19 cellular contexts compared by ENCODE assay signal in the genomic region with DNA sequence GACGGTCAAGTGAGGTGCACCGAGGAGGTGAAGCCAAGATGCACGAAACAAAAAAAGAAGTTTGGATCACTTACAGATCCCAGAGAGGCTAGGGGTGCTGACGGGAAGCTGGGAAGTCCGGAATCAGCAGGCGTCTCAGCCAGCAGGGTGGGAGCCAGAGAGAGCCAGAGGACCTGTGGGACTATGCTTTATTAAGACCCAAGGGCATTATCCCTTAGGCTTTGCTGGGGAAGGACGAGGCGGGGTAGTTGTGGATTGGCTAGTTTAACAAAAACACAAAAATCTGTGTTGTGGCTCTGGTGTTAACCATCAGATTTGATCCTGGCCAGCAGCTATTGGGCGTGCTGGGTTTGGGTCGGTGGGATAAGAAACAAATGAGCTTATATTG.
DNase-seq lines count a peak whose midpoint lies in the region; ATAC-seq and TF ChIP-seq lines count a peak whose summit lies in the region.
"Had no signal": no experiment of that assay in that cellular context is flagged by ENCODE, and none has a peak within 500 bp of the region (broad histone marks: within the 10 kb centered on the region; RNA-seq: fewer than 3 reads in every experiment).

No MANE protein-coding gene starts in this region.

- no peak overlapping the region for H2BK12ac ChIP-seq in H9 (ENCODE audit: insufficient read length, low read depth, low read length)

- no peak overlapping the region for H4K5ac ChIP-seq in H9 (ENCODE audit: insufficient read length, low read depth, low read length)

- no peak overlapping the region for H3K27ac ChIP-seq in H9 (ENCODE audit: insufficient read length, low read depth, low read length)
- H3K27ac ChIP-seq in SK-N-SH (ENCODE audit: low read depth in 2 of 2, low read length in 1 of 2) = peak overlapping the region; percentile 57 to 99
- H3K27ac ChIP-seq in left ventricle myocardium inferior (replicated peaks) = peak overlapping the region; percentile 71
- peak overlapping the region in 3 of 4 donors; percentile 4 to 39 (median 37) for H3K27ac ChIP-seq in gastrocnemius medialis
- no peak overlapping the region for H3K27ac ChIP-seq in RWPE1
- H3K27ac ChIP-seq: adrenal gland, foreskin keratinocyte, Peyer's patch, VCaP had no signal

- no peaks in the 10 kb centered on the region for H3K36me3 ChIP-seq in SK-N-SH (replicated peaks in 1 of 2; ENCODE audit: control insufficient read depth in 1 of 2, insufficient read depth in 2 of 2, low read length in 1 of 2)
- no peaks in the 10 kb centered on the region for H3K36me3 ChIP-seq in left ventricle myocardium inferior
- no peaks in the 10 kb centered on the region for H3K36me3 ChIP-seq in gastrocnemius medialis
- H3K36me3 ChIP-seq: adrenal gland, Peyer's patch had no signal

- H3F3A ChIP-seq in SK-N-SH (replicated peaks; ENCODE audit: insufficient read depth) = peaks cover 32% of the 10 kb centered on the region

- TF ChIP-seq RAD21 in SK-N-SH (IDR thresholded peaks at IDR 0.05; ENCODE audit: low read length) = no peak

- no peak overlapping the region for H2BK120ac ChIP-seq in H9 (ENCODE audit: low read depth, low read length, poor library complexity, severe bottlenecking)

- H3K23me2 ChIP-seq in H9 (ENCODE audit: insufficient read length, low read depth, low read length, poor library complexity, severe bottlenecking) = no peaks in the 10 kb centered on the region

- no peak overlapping the region for H4K91ac ChIP-seq in H9 (ENCODE audit: insufficient read length, low read depth, low read length)

- peaks cover 7% of the 10 kb centered on the region for H3K9me3 ChIP-seq in H9 (ENCODE audit: control insufficient read depth, low read depth, low read length)
- no peaks in the 10 kb centered on the region for H3K9me3 ChIP-seq in SK-N-SH
- peaks cover 3% of the 10 kb centered on the region for H3K9me3 ChIP-seq in left ventricle myocardium inferior (replicated peaks)
- H3K9me3 ChIP-seq in gastrocnemius medialis = no peaks in the 10 kb centered on the region
- H3K9me3 ChIP-seq: adrenal gland, Peyer's patch had no signal

- H3K23ac ChIP-seq in H9 (ENCODE audit: insufficient read length, low read depth, low read length) = no peak overlapping the region

- H3K18ac ChIP-seq in H9 (ENCODE audit: insufficient read length, low read depth, low read length) = no peak overlapping the region

- H3K79me1 ChIP-seq in H9 (ENCODE audit: insufficient read depth, low read depth, low read length, poor library complexity, severe bottlenecking) = no peaks in the 10 kb centered on the region

- no peak overlapping the region for H3K14ac ChIP-seq in H9 (ENCODE audit: insufficient read depth, low read length)

- H3K4me3 ChIP-seq in SK-N-SH (ENCODE audit: low read depth in 2 of 2, low read length in 1 of 2) (peak overlapping the region in 1 of 2 experiments; percentile 39; a peak in 2 of 4 replicates), left ventricle myocardium inferior (peak overlapping the region; percentile 42), gastrocnemius medialis (peak overlapping the region; percentile 0 to 48 (median 24))
- H3K4me3 ChIP-seq: adrenal gland, Peyer's patch had no signal

- no peak overlapping the region for H2AK5ac ChIP-seq in H9 (ENCODE audit: insufficient read length, low read length)

- H3K27me3 ChIP-seq in H9 (ENCODE audit: insufficient read depth, low read length) (no peaks in the 10 kb centered on the region), SK-N-SH (ENCODE audit: insufficient read depth) (no peaks in the 10 kb centered on the region), left ventricle myocardium inferior (ENCODE audit: low read depth) (no peaks in the 10 kb centered on the region), gastrocnemius medialis (no peaks in the 10 kb centered on the region)
- H3K27me3 ChIP-seq: adrenal gland, foreskin keratinocyte, Peyer's patch had no signal

- H3K4me1 Mint-ChIP-seq in H9 = peaks cover 14% of the 10 kb centered on the region in 2 experiments
- H3K4me1 Mint-ChIP-seq: activated T-helper 17 cell treated with anti-CD3 and anti-CD28 coated beads, Interleukin-2, amount 50 U/mL, for 72 hours; central memory CD8-positive, alpha-beta T cell had no signal

- no peak overlapping the region for H2BK15ac ChIP-seq in H9 (ENCODE audit: low read depth, low read length)

- no peak overlapping the region for H4K8ac ChIP-seq in H9 (replicated peaks; ENCODE audit: insufficient read length, low read depth, low read length)

- TF ChIP-seq POLR2A in gastrocnemius medialis (IDR thresholded peaks at IDR 0.05) = no peak

- intact Hi-C loops in left ventricle myocardium inferior (cut with micrococcal nuclease) = no loop called here
- intact Hi-C loops in gastrocnemius medialis (cut with DNase I; ENCODE audit: low total_unique reads) = loop anchor here (5.0 kb wide), 1 partner anchor 51 kb away; no protein-coding TSS in a partner anchor

- H3K36me3 Mint-ChIP-seq in H9 (ENCODE audit: insufficient read depth in 1 of 3, low read depth in 3 of 3) = peaks cover 0 to 4% (median 3%) of the 10 kb centered on the region in 3 experiments; a peak in 3 of 7 replicates
- H3K36me3 Mint-ChIP-seq: natural killer cell treated with Interleukin-12 subunit alpha and Interleukin-12 subunit beta and Interleukin-15 and Interleukin-18, amount 100 ng/mL, for 72 hours had no signal

- H3T11ph ChIP-seq in H9 (ENCODE audit: low read length) = no peak overlapping the region

- H2BK5ac ChIP-seq in H9 (ENCODE audit: insufficient read length, low read length) = no peak overlapping the region

- H3K4me2 ChIP-seq in H9 (ENCODE audit: insufficient read depth, insufficient read length, low read length) (no peak overlapping the region), SK-N-SH (peak overlapping the region; percentile 61; the same call in 1 of the 2 replicates)

- no peak overlapping the region for H3K4ac ChIP-seq in H9 (ENCODE audit: low read depth, low read length)

- TF ChIP-seq CTCF in H9 (conservative IDR thresholded peaks at IDR 0.05) (no peak), SK-N-SH (IDR thresholded peaks at IDR 0.05) (no peak), left ventricle myocardium inferior (IDR thresholded peaks at IDR 0.05; ENCODE audit: borderline replicate concordance) (no peak), gastrocnemius medialis (IDR thresholded peaks at IDR 0.05 in 4 of 5, conservative IDR thresholded peaks at IDR 0.05 in 1 of 5) (no peak), RWPE1 (conservative IDR thresholded peaks at IDR 0.05; ENCODE audit: low read depth) (no peak)

- in situ Hi-C loops in gastrocnemius medialis (cut with MboI; ENCODE audit: low sequenced_read_pairs in 4 of 4) = no loop called here

- no CpG with 5 or more reads among the region's 10 CpGs for WGBS in H9 (ENCODE audit: extremely low coverage, insufficient read length, low lambda C conversion rate)
- WGBS in SK-N-SH (ENCODE audit: low lambda C conversion rate) = 47% methylated on average over 10 of the region's 10 CpGs

- H3K79me2 ChIP-seq in H9 (ENCODE audit: insufficient read depth, low read length) = no peaks in the 10 kb centered on the region
- H3K79me2 ChIP-seq in SK-N-SH (ENCODE audit: insufficient read depth) = no peaks in the 10 kb centered on the region

- peak; percentile 34 to 40 for ATAC-seq in gastrocnemius medialis
- no peak for ATAC-seq in HG02973 (IDR thresholded peaks at IDR 0.05; ENCODE audit: unreplicated experiment)
- ATAC-seq: activated T-helper 17 cell treated with anti-CD3 and anti-CD28 coated beads, Interleukin-2, amount 50 U/mL, for 72 hours; foreskin keratinocyte had no signal

- no peaks in the 10 kb centered on the region for H3K27me3 Mint-ChIP-seq in H9 (ENCODE audit: low read depth)

- H3K56ac ChIP-seq in H9 (ENCODE audit: insufficient read length, low read depth, low read length) = no peak overlapping the region

- peak in 1 of 2 experiments; percentile 74; a peak in 2 of 4 replicates for TF ChIP-seq EP300 in SK-N-SH (IDR thresholded peaks at IDR 0.05; ENCODE audit: borderline replicate concordance in 1 of 2, low read depth in 1 of 2, low read length in 1 of 2)

- CTCF ChIA-PET in SK-N-SH (lab: Yijun Ruan, JAX) (interaction anchor here (0.5 to 4.0 kb wide), 14 partner anchors 12 to 1173 kb away, joined by 3 to 30 read pairs (median 5); no protein-coding TSS in a partner anchor), RWPE1 (lab: Yijun Ruan, JAX) (interaction anchor here (0.9 to 1.4 kb wide), 2 partner anchors 19 to 56 kb away, joined by 3 to 4 read pairs; no protein-coding TSS in a partner anchor)

- no peak overlapping the region for H3K9ac ChIP-seq in H9 (ENCODE audit: extremely low read depth, insufficient read length, low read length)
- peak overlapping the region; percentile 21; the same call in 1 of the 2 replicates for H3K9ac ChIP-seq in SK-N-SH

- H3K27ac Mint-ChIP-seq in H9 = peak overlapping the region; percentile 31 to 78 (median 68); a peak in 4 of 7 replicates
- H3K27ac Mint-ChIP-seq: activated T-helper 17 cell treated with anti-CD3 and anti-CD28 coated beads, Interleukin-2, amount 50 U/mL, for 72 hours; natural killer cell treated with Interleukin-12 subunit alpha and Interleukin-12 subunit beta and Interleukin-15 and Interleukin-18, amount 100 ng/mL, for 72 hours had no signal

- H2BK20ac ChIP-seq in H9 (ENCODE audit: low read depth, low read length, poor library complexity, severe bottlenecking) = no peak overlapping the region

- H2AFZ ChIP-seq in H9 (ENCODE audit: low read length) (no peak overlapping the region), SK-N-SH (ENCODE audit: low read depth) (peak overlapping the region; percentile 98)

- H3K9me2 ChIP-seq in SK-N-SH = no peaks in the 10 kb centered on the region

- POLR2A ChIA-PET in SK-N-SH (lab: Yijun Ruan, JAX) (interaction anchor here (0.6 to 1.9 kb wide), 7 partner anchors 9 to 279 kb away, joined by 3 to 8 read pairs (median 5); no protein-coding TSS in a partner anchor), RWPE1 (lab: Yijun Ruan, JAX; ENCODE audit: low non-redundant PET) (no interaction called here)

- no peaks in the 10 kb centered on the region for H4K20me1 ChIP-seq in H9 (ENCODE audit: control insufficient read depth, insufficient read depth, insufficient read length)
- H4K20me1 ChIP-seq in SK-N-SH (ENCODE audit: insufficient read depth) = no peaks in the 10 kb centered on the region

- DNase-seq in H9 = no peak
- peak; percentile 24 for DNase-seq in SK-N-SH
- no peak for DNase-seq in left ventricle myocardium inferior
- DNase-seq in gastrocnemius medialis = no peak
- DNase-seq in RWPE1 (ENCODE audit: low spot score) = no peak
- no peak for DNase-seq in cerebellar cortex (ENCODE audit: low spot score)
- no peak for DNase-seq in NCI-H2081 (lab: John Stamatoyannopoulos, UW)
- DNase-seq: adrenal gland, foreskin keratinocyte, GOT3, mammary epithelial cell, NCI-H526 treated with DMSO at 0.1 percent for 48 hours, Peyer's patch, T-helper 1 cell had no signal

- H3K4me1 ChIP-seq in H9 (ENCODE audit: insufficient read depth, low read length) (no peaks in the 10 kb centered on the region; the same call in 1 of the 2 replicates), SK-N-SH (ENCODE audit: control insufficient read depth in 1 of 2, insufficient read depth in 2 of 2, low read depth in 1 of 2, low read length in 1 of 2) (peaks cover 30 to 43% of the 10 kb centered on the region in 2 experiments), left ventricle myocardium inferior (peaks cover 23% of the 10 kb centered on the region), gastrocnemius medialis (peaks cover 16% of the 10 kb centered on the region in 2 donors)
- H3K4me1 ChIP-seq: Peyer's patch had no signal

- no peak overlapping the region for H3K4me3 Mint-ChIP-seq in H9
- H3K4me3 Mint-ChIP-seq: activated T-helper 17 cell treated with anti-CD3 and anti-CD28 coated beads, Interleukin-2, amount 50 U/mL, for 72 hours; central memory CD8-positive, alpha-beta T cell; natural killer cell treated with Interleukin-12 subunit alpha and Interleukin-12 subunit beta and Interleukin-15 and Interleukin-18, amount 100 ng/mL, for 72 hours had no signal

- peaks cover 9% of the 10 kb centered on the region in 2 experiments for H3K9me3 Mint-ChIP-seq in H9

Comparison
In these comparisons a context has a peak if more than half of its experiments do, and no peak if none do; other contexts are left out.
1. H3K27ac ChIP-seq: peak in SK-N-SH (2 of 2), left ventricle myocardium inferior (single experiment) and gastrocnemius medialis (3 of 4); none in H9 (single experiment) and RWPE1 (single experiment).